ENCODE assay signal across 14 cellular contexts in the genomic region with DNA sequence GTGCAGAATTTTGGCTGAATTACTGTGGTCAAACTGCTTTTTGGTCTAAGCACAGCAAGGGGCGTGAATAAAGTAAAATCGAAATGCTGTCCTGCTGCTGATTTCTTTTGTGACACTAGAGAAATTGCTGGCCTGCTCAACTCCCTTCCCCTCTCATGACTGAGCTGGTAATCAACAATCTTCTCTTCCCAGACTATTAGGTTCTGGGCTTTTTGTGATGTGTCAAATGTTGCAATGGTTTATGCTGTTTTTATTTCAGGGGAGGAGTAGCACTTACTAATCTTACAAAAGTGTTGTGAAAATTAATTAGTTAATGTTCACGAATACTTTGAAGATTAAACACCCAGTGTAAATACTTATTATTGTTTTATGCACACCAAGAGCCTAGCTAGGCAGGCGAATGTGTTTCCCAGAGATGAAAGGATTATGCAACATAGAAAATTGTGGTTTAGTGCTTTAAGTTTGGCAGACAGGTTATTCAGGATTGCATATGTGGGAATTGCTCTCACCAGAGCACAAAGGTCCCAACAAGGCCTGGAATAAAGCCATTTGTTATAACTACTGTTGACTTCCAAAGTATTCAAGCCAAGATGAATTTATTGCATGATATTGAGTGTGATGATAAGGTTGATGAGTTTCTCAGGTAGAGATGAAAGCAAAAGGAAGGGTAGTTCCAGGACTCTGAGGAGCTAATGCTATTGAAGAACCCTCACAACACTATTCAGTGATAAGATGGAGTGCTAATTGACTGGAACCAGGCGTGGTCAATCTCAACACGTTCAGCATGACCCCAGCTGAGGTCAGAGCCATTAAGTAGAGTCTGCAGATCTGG.
DNase-seq lines count a peak whose midpoint lies in the region; ATAC-seq, FAIRE-seq and TF ChIP-seq lines count a peak whose summit lies in the region.
"Had no signal": no experiment of that assay in that cellular context is flagged by ENCODE, and none has a peak within 500 bp of the region (broad histone marks: within the 10 kb centered on the region; RNA-seq: fewer than 3 reads in every experiment).

No MANE protein-coding gene starts in this region.

- no peak overlapping the region for H3K4me3 Mint-ChIP-seq in nephron progenitor cell
- H3K4me3 Mint-ChIP-seq in activated CD8-positive, alpha-beta memory T cell treated with anti-CD3 and anti-CD28 coated beads, Interleukin-2, amount 10 ng/mL, durations not matched to agents 7 days and 5 days: no peak overlapping the region
- H3K4me3 Mint-ChIP-seq: activated CD4-positive, alpha-beta T cell treated with anti-CD3 and anti-CD28 coated beads, Interleukin-2, amount 10 ng/mL, durations not matched to agents 7 days and 5 days; CD14-positive monocyte; stimulated activated memory B cell treated with anti-CD40 and anti-IgM and Interleukin-4, amounts not matched to agents 10 μg/mL and 1 μg/mL and 100 μg/mL, for 72 hours had no signal

- peak; percentile 89 for FAIRE-seq in endometrium (lab: Jason Lieb, UNC)
- FAIRE-seq: islet of Langerhans had no signal

- DNase-seq in NCI-H510A treated with DMSO at 0.1 percent for 48 hours (lab: John Stamatoyannopoulos, UW): peak; percentile 31
- no peak for DNase-seq in nephron progenitor cell
- no peak for DNase-seq in brain microvascular endothelial cell
- no peak for DNase-seq in GM03348 (ENCODE audit: low spot score)
- DNase-seq in activated CD8-positive, alpha-beta memory T cell treated with anti-CD3 and anti-CD28 coated beads, Interleukin-2, amount 10 ng/mL, durations not matched to agents 7 days and 5 days: no peak
- no peak for DNase-seq in KBM-7
- DNase-seq: activated CD4-positive, alpha-beta T cell treated with anti-CD3 and anti-CD28 coated beads, Interleukin-2, amount 10 ng/mL, durations not matched to agents 7 days and 5 days; NCI-H1092 treated with DMSO at 0.1 percent for 48 hours; T-helper 2 cell had no signal

- no peaks in the 10 kb centered on the region for H3K27me3 ChIP-seq in brain microvascular endothelial cell (replicated peaks)

- H3K4me3 ChIP-seq in HEK293 (ENCODE audit: low read depth, low read length) (no peak overlapping the region), brain microvascular endothelial cell (ENCODE audit: low read depth, low read length) (no peak overlapping the region)

- peaks cover 3% of the 10 kb centered on the region for H3K4me1 ChIP-seq in HEK293 (ENCODE audit: control insufficient read depth, insufficient read depth, low read length)

- peaks cover 7% of the 10 kb centered on the region for H3K36me3 Mint-ChIP-seq in nephron progenitor cell (ENCODE audit: low read depth)
- H3K36me3 Mint-ChIP-seq in activated CD8-positive, alpha-beta memory T cell treated with anti-CD3 and anti-CD28 coated beads, Interleukin-2, amount 10 ng/mL, durations not matched to agents 7 days and 5 days: no peaks in the 10 kb centered on the region
- H3K36me3 Mint-ChIP-seq: CD14-positive monocyte; stimulated activated memory B cell treated with anti-CD40 and anti-IgM and Interleukin-4, amounts not matched to agents 10 μg/mL and 1 μg/mL and 100 μg/mL, for 72 hours had no signal

- H3K36me3 ChIP-seq in HEK293 (ENCODE audit: control insufficient read depth in 2 of 2, insufficient read depth in 1 of 2, low read length in 2 of 2): no peaks in the 10 kb centered on the region
- H3K36me3 ChIP-seq in brain microvascular endothelial cell (replicated peaks): no peaks in the 10 kb centered on the region

- in situ Hi-C loops in brain microvascular endothelial cell (cut with HindIII; ENCODE audit: low pct_ligation_motif_present, low sequenced_read_pairs) (no loop called here), KBM-7 (cut with MboI; ENCODE audit: low pct_unique_long_range_greater_than_20kb, low sequenced_read_pairs) (no loop called here)

- POLR2A ChIA-PET in HEK293 (lab: Yijun Ruan, JAX): no interaction called here

- H3K27ac ChIP-seq in HEK293 (ENCODE audit: extremely low read depth, low read depth, low read length) (no peak overlapping the region; the same call in 1 of the 2 replicates), brain microvascular endothelial cell (no peak overlapping the region)

- CTCF ChIA-PET in HEK293 (lab: Yijun Ruan, JAX): interaction anchor here (0.5 kb wide), 1 partner anchor 1330 kb away, joined by 3 read pairs; no protein-coding TSS in a partner anchor
- CTCF ChIA-PET in activated CD8-positive, alpha-beta memory T cell treated with anti-CD3 and anti-CD28 coated beads, Interleukin-2, amount 10 ng/mL, durations not matched to agents 7 days and 5 days (lab: Charles Lee): no interaction called here

- no peak for ATAC-seq in activated CD8-positive, alpha-beta memory T cell treated with anti-CD3 and anti-CD28 coated beads, Interleukin-2, amount 10 ng/mL, durations not matched to agents 7 days and 5 days
- ATAC-seq: stimulated activated memory B cell treated with anti-CD40 and anti-IgM and Interleukin-4, amounts not matched to agents 10 μg/mL and 1 μg/mL and 100 μg/mL, for 72 hours had no signal

- no peak for TF ChIP-seq CTCF in HEK293 (tag by site-specific recombination; IDR thresholded peaks at IDR 0.05)
- TF ChIP-seq CTCF in nephron progenitor cell (IDR thresholded peaks at IDR 0.05): no peak
- no peak for TF ChIP-seq CTCF in brain microvascular endothelial cell (IDR thresholded peaks at IDR 0.05; ENCODE audit: low read depth, low read length, missing control alignments)

- peaks cover 9% of the 10 kb centered on the region for H3K9me3 Mint-ChIP-seq in nephron progenitor cell
- peaks cover 6% of the 10 kb centered on the region for H3K9me3 Mint-ChIP-seq in activated CD8-positive, alpha-beta memory T cell treated with anti-CD3 and anti-CD28 coated beads, Interleukin-2, amount 10 ng/mL, durations not matched to agents 7 days and 5 days (ENCODE audit: low read depth)
- H3K9me3 Mint-ChIP-seq: activated CD4-positive, alpha-beta T cell treated with anti-CD3 and anti-CD28 coated beads, Interleukin-2, amount 10 ng/mL, durations not matched to agents 7 days and 5 days; stimulated activated memory B cell treated with anti-CD40 and anti-IgM and Interleukin-4, amounts not matched to agents 10 μg/mL and 1 μg/mL and 100 μg/mL, for 72 hours had no signal

- no peaks in the 10 kb centered on the region for H3K9me3 ChIP-seq in HEK293 (ENCODE audit: control insufficient read depth, insufficient read depth, low read depth, low read length)

- H3K27ac Mint-ChIP-seq in nephron progenitor cell: peak overlapping the region; percentile 19
- H3K27ac Mint-ChIP-seq in activated CD8-positive, alpha-beta memory T cell treated with anti-CD3 and anti-CD28 coated beads, Interleukin-2, amount 10 ng/mL, durations not matched to agents 7 days and 5 days: no peak overlapping the region
- H3K27ac Mint-ChIP-seq: activated CD4-positive, alpha-beta T cell treated with anti-CD3 and anti-CD28 coated beads, Interleukin-2, amount 10 ng/mL, durations not matched to agents 7 days and 5 days; stimulated activated memory B cell treated with anti-CD40 and anti-IgM and Interleukin-4, amounts not matched to agents 10 μg/mL and 1 μg/mL and 100 μg/mL, for 72 hours had no signal

- H3K4me1 Mint-ChIP-seq in nephron progenitor cell: peaks cover 13% of the 10 kb centered on the region
- no peaks in the 10 kb centered on the region for H3K4me1 Mint-ChIP-seq in activated CD8-positive, alpha-beta memory T cell treated with anti-CD3 and anti-CD28 coated beads, Interleukin-2, amount 10 ng/mL, durations not matched to agents 7 days and 5 days
- H3K4me1 Mint-ChIP-seq: activated CD4-positive, alpha-beta T cell treated with anti-CD3 and anti-CD28 coated beads, Interleukin-2, amount 10 ng/mL, durations not matched to agents 7 days and 5 days; CD14-positive monocyte had no signal

- H3K27me3 Mint-ChIP-seq in nephron progenitor cell (ENCODE audit: low read depth, poor library complexity): peaks cover 3% of the 10 kb centered on the region
- no peaks in the 10 kb centered on the region for H3K27me3 Mint-ChIP-seq in activated CD8-positive, alpha-beta memory T cell treated with anti-CD3 and anti-CD28 coated beads, Interleukin-2, amount 10 ng/mL, durations not matched to agents 7 days and 5 days
- H3K27me3 Mint-ChIP-seq: stimulated activated memory B cell treated with anti-CD40 and anti-IgM and Interleukin-4, amounts not matched to agents 10 μg/mL and 1 μg/mL and 100 μg/mL, for 72 hours had no signal

TF ChIP-seq in HEK293, 187 proteins besides CTCF, POLR2A, EP300 and RAD21 (continues in another document):
- TF ChIP-seq FEZF1 (tag by site-specific recombination; IDR thresholded peaks at IDR 0.05): no peak
- TF ChIP-seq ZNF776 (tag by site-specific recombination; IDR thresholded peaks at IDR 0.05; ENCODE audit: borderline replicate concordance): no peak
- TF ChIP-seq ZNF114 (tag by site-specific recombination; IDR thresholded peaks at IDR 0.05): no peak
- TF ChIP-seq KLF7 (tag by site-specific recombination; IDR thresholded peaks at IDR 0.05; ENCODE audit: borderline replicate concordance): peak; percentile 38; the same call in 1 of the 2 replicates
- no peak for TF ChIP-seq ZFP69B (tag by site-specific recombination; IDR thresholded peaks at IDR 0.05)
- TF ChIP-seq ZBTB7A (tag by site-specific recombination; IDR thresholded peaks at IDR 0.05; ENCODE audit: low read depth): no peak
- TF ChIP-seq, protein P1, sequence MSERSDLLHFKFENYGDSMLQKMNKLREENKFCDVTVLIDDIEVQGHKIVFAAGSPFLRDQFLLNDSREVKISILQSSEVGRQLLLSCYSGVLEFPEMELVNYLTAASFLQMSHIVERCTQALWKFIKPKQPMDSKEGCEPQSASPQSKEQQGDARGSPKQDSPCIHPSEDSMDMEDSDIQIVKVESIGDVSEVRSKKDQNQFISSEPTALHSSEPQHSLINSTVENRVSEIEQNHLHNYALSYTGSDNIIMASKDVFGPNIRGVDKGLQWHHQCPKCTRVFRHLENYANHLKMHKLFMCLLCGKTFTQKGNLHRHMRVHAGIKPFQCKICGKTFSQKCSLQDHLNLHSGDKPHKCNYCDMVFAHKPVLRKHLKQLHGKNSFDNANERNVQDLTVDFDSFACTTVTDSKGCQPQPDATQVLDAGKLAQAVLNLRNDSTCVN (tag by site-specific recombination; optimal IDR thresholded peaks at IDR 0.05): no peak
- TF ChIP-seq SP7 (tag by site-specific recombination; IDR thresholded peaks at IDR 0.05): peak; percentile 47; the same call in 1 of the 2 replicates
- TF ChIP-seq WT1 (tag by site-specific recombination; IDR thresholded peaks at IDR 0.05): peak; percentile 66
- peak; percentile 20; the same call in 1 of the 2 replicates for TF ChIP-seq ZBTB17 (tag by site-specific recombination; IDR thresholded peaks at IDR 0.05)
